ENCODE assay signal across 19 cellular contexts in genomic region chr13:34466301-34466700, GRCh38.
DNase-seq lines count a peak whose midpoint lies in the region; ATAC-seq and TF ChIP-seq lines count a peak whose summit lies in the region.
"Had no signal": no experiment of that assay in that cellular context is flagged by ENCODE, and none has a peak within 500 bp of the region (broad histone marks: within the 10 kb centered on the region; RNA-seq: fewer than 3 reads in every experiment).

No MANE protein-coding gene starts in this region.

- no peaks in the 10 kb centered on the region for H4K20me1 ChIP-seq in mammary epithelial cell (ENCODE audit: insufficient read depth, low read length)
- H4K20me1 ChIP-seq: BLaER1 had no signal

- H3K18ac ChIP-seq in trophoblast cell (ENCODE audit: low read length) = no peak overlapping the region

- peak; percentile 45 for DNase-seq in mammary epithelial cell
- no peak for DNase-seq in MCF 10A (ENCODE audit: unreplicated experiment)
- DNase-seq in left lung = no peak
- peak; percentile 44 to 71 for DNase-seq in trophoblast cell
- DNase-seq in esophagus squamous epithelium (lab: John Stamatoyannopoulos, UW) = no peak
- DNase-seq in right cardiac atrium = no peak
- DNase-seq in tibial nerve (ENCODE audit: low spot score in 2 of 2) = no peak
- DNase-seq: Caco-2; CD4-positive, CD25-positive, alpha-beta regulatory T cell; CD8-positive, alpha-beta T cell; DMS153; DND-41; H7; HCEC 1CT had no signal

- no peak overlapping the region for H3K14ac ChIP-seq in trophoblast cell (ENCODE audit: low read length)

- H3K27ac Mint-ChIP-seq in MCF 10A (ENCODE audit: low read depth, unreplicated experiment) = no peak overlapping the region
- H3K27ac Mint-ChIP-seq: B cell; CD4-positive, CD25-positive, alpha-beta regulatory T cell; CD8-positive, alpha-beta T cell had no signal

- CTCF ChIA-PET in mammary epithelial cell (lab: Charles Lee; ENCODE audit: low non-redundant PET) = no interaction called here
- CTCF ChIA-PET in MCF 10A (lab: Yijun Ruan, JAX) = interaction anchor here (1.0 kb wide), 1 partner anchor 924 kb away, joined by 4 read pairs; no protein-coding TSS in a partner anchor

- H3K9me3 ChIP-seq in mammary epithelial cell (replicated peaks; ENCODE audit: insufficient read depth, low read length) = no peaks in the 10 kb centered on the region
- H3K9me3 ChIP-seq in left lung = no peaks in the 10 kb centered on the region
- H3K9me3 ChIP-seq in trophoblast cell (ENCODE audit: insufficient read depth, low read depth, low read length) = no peaks in the 10 kb centered on the region
- H3K9me3 ChIP-seq in esophagus squamous epithelium = no peaks in the 10 kb centered on the region
- no peaks in the 10 kb centered on the region for H3K9me3 ChIP-seq in right cardiac atrium (ENCODE audit: control insufficient read depth, low read length)
- no peaks in the 10 kb centered on the region for H3K9me3 ChIP-seq in tibial nerve
- H3K9me3 ChIP-seq: BLaER1, Caco-2 had no signal

- no peak overlapping the region for H4K91ac ChIP-seq in trophoblast cell (ENCODE audit: low read depth, low read length)

- H3K36me3 ChIP-seq in mammary epithelial cell (ENCODE audit: insufficient read depth, low read length) = no peaks in the 10 kb centered on the region
- H3K36me3 ChIP-seq in left lung = no peaks in the 10 kb centered on the region
- H3K36me3 ChIP-seq in trophoblast cell (ENCODE audit: control insufficient read depth in 1 of 2, insufficient read depth in 2 of 2, low read length in 2 of 2) = no peaks in the 10 kb centered on the region
- H3K36me3 ChIP-seq in esophagus squamous epithelium = no peaks in the 10 kb centered on the region
- H3K36me3 ChIP-seq in tibial nerve = no peaks in the 10 kb centered on the region
- H3K36me3 ChIP-seq: BLaER1 had no signal

- H3K27ac ChIP-seq in mammary epithelial cell (ENCODE audit: insufficient read depth, low read depth, low read length) = no peak overlapping the region
- no peak overlapping the region for H3K27ac ChIP-seq in left lung
- H3K27ac ChIP-seq in trophoblast cell (ENCODE audit: low read depth, low read length) = no peak overlapping the region
- H3K27ac ChIP-seq in esophagus squamous epithelium = no peak overlapping the region
- H3K27ac ChIP-seq in right cardiac atrium (ENCODE audit: low read length) = no peak overlapping the region
- H3K27ac ChIP-seq in tibial nerve = no peak overlapping the region
- H3K27ac ChIP-seq: 22Rv1, BLaER1, C4-2B had no signal

- H3K4me3 ChIP-seq in mammary epithelial cell (replicated peaks in 1 of 3; ENCODE audit: insufficient read depth in 1 of 3, low read depth in 2 of 3, low read length in 3 of 3) (no peak overlapping the region), left lung (no peak overlapping the region), trophoblast cell (ENCODE audit: low read depth, low read length) (no peak overlapping the region), esophagus squamous epithelium (no peak overlapping the region), right cardiac atrium (ENCODE audit: low read length) (no peak overlapping the region), tibial nerve (no peak overlapping the region)
- H3K4me3 ChIP-seq: BLaER1 had no signal

- peak; percentile 91 for ATAC-seq in left lung
- ATAC-seq in HG02885 (IDR thresholded peaks at IDR 0.05; ENCODE audit: poor library complexity, unreplicated experiment) = no peak
- ATAC-seq in right cardiac atrium = no peak
- ATAC-seq: CD8-positive, alpha-beta T cell had no signal

- H3K4me3 Mint-ChIP-seq in MCF 10A (ENCODE audit: unreplicated experiment) = no peak overlapping the region
- H3K4me3 Mint-ChIP-seq: B cell; CD4-positive, CD25-positive, alpha-beta regulatory T cell; CD8-positive, alpha-beta T cell had no signal

- no peak for TF ChIP-seq CTCF in mammary epithelial cell (conservative IDR thresholded peaks at IDR 0.05 in 1 of 2, IDR thresholded peaks at IDR 0.05 in 1 of 2; ENCODE audit: extremely low read depth in 1 of 2, insufficient read depth in 1 of 2, low read depth in 1 of 2, low read length in 2 of 2)
- TF ChIP-seq CTCF in MCF 10A (IDR thresholded peaks at IDR 0.05; ENCODE audit: unreplicated experiment) = no peak
- TF ChIP-seq CTCF in left lung (IDR thresholded peaks at IDR 0.05) = no peak
- TF ChIP-seq CTCF in esophagus squamous epithelium (IDR thresholded peaks at IDR 0.05) = no peak
- no peak for TF ChIP-seq CTCF in tibial nerve (IDR thresholded peaks at IDR 0.05)

- no peak overlapping the region for H4K12ac ChIP-seq in trophoblast cell (ENCODE audit: low read depth, low read length)

- H2BK5ac ChIP-seq in trophoblast cell (ENCODE audit: low read depth, low read length, poor library complexity) = no peak overlapping the region

- dilution Hi-C loops in mammary epithelial cell (cut with HindIII; ENCODE audit: low sequenced_read_pairs) = loop anchor here (10.0 kb wide), 1 partner anchor 52 kb away; no protein-coding TSS in a partner anchor

- no peak overlapping the region for H2AK5ac ChIP-seq in trophoblast cell (ENCODE audit: low read length)

- TF ChIP-seq EP300 in tibial nerve (IDR thresholded peaks at IDR 0.05) = no peak

- H3K27me3 Mint-ChIP-seq in MCF 10A (ENCODE audit: insufficient read depth, unreplicated experiment) = no peaks in the 10 kb centered on the region
- H3K27me3 Mint-ChIP-seq: B cell; CD4-positive, CD25-positive, alpha-beta regulatory T cell had no signal

- no peaks in the 10 kb centered on the region for H3K79me1 ChIP-seq in trophoblast cell (ENCODE audit: low read length)

- H3K36me3 Mint-ChIP-seq in MCF 10A (ENCODE audit: insufficient read depth, unreplicated experiment) = peaks cover 5% of the 10 kb centered on the region
- H3K36me3 Mint-ChIP-seq: CD4-positive, CD25-positive, alpha-beta regulatory T cell; CD8-positive, alpha-beta T cell had no signal

- H2BK120ac ChIP-seq in trophoblast cell (ENCODE audit: insufficient read depth, low read length, poor library complexity) = no peak overlapping the region

- no peak overlapping the region for H4K8ac ChIP-seq in trophoblast cell (ENCODE audit: low read depth, low read length)

- no peak overlapping the region for H3K23ac ChIP-seq in trophoblast cell (ENCODE audit: low read length)

- H3K79me2 ChIP-seq in mammary epithelial cell (ENCODE audit: insufficient read depth, low read length) = no peaks in the 10 kb centered on the region
- H3K79me2 ChIP-seq in trophoblast cell (ENCODE audit: control insufficient read depth, insufficient read depth, low read length, poor library complexity) = no peaks in the 10 kb centered on the region

- H2BK12ac ChIP-seq in trophoblast cell (ENCODE audit: low read length) = no peak overlapping the region

- H2AFZ ChIP-seq in mammary epithelial cell (ENCODE audit: low read depth, low read length) (no peak overlapping the region), trophoblast cell (ENCODE audit: insufficient read depth, low read length, poor library complexity) (no peak overlapping the region)

- peaks cover 43% of the 10 kb centered on the region for H3K4me1 ChIP-seq in mammary epithelial cell (ENCODE audit: insufficient read depth, low read length)
- H3K4me1 ChIP-seq in left lung = peaks cover 0 to 5% of the 10 kb centered on the region in 2 donors
- H3K4me1 ChIP-seq in trophoblast cell (ENCODE audit: control insufficient read depth in 1 of 2, insufficient read depth in 2 of 2, low read length in 2 of 2) = peaks cover 0 to 3% of the 10 kb centered on the region in 2 experiments
- peaks cover 0 to 27% (median 18%) of the 10 kb centered on the region in 3 donors for H3K4me1 ChIP-seq in esophagus squamous epithelium
- no peaks in the 10 kb centered on the region for H3K4me1 ChIP-seq in right cardiac atrium (ENCODE audit: control insufficient read depth, insufficient read depth, low read length)
- no peaks in the 10 kb centered on the region for H3K4me1 ChIP-seq in tibial nerve
- H3K4me1 ChIP-seq: BLaER1, Caco-2 had no signal

- TF ChIP-seq POLR2A in esophagus squamous epithelium (IDR thresholded peaks at IDR 0.05) (no peak), tibial nerve (IDR thresholded peaks at IDR 0.05) (no peak)

- H3K9ac ChIP-seq in mammary epithelial cell (ENCODE audit: insufficient read depth, low read length) (no peak overlapping the region), trophoblast cell (ENCODE audit: low read length) (no peak overlapping the region)
- H3K9ac ChIP-seq: BLaER1 had no signal

- H3K27me3 ChIP-seq in mammary epithelial cell (ENCODE audit: insufficient read depth, low read length) (no peaks in the 10 kb centered on the region), left lung (no peaks in the 10 kb centered on the region), trophoblast cell (ENCODE audit: insufficient read depth, low read length) (no peaks in the 10 kb centered on the region), esophagus squamous epithelium (no peaks in the 10 kb centered on the region), right cardiac atrium (ENCODE audit: control insufficient read depth, insufficient read depth) (no peaks in the 10 kb centered on the region), tibial nerve (no peaks in the 10 kb centered on the region)
- H3K27me3 ChIP-seq: BLaER1 had no signal

- POLR2A ChIA-PET in MCF 10A (lab: Yijun Ruan, JAX) = interaction anchor here (1.0 kb wide), 1 partner anchor 1183 kb away, joined by 3 read pairs; no protein-coding TSS in a partner anchor

- intact Hi-C loops in mammary epithelial cell (cut with micrococcal nuclease) = loop anchor here (10.0 kb wide), 1 partner anchor 112 kb away; no protein-coding TSS in a partner anchor
- intact Hi-C loops in MCF 10A (cut with micrococcal nuclease) = no loop called here
- intact Hi-C loops in left lung (cut with DNase I) = no loop called here
- intact Hi-C loops in esophagus squamous epithelium (cut with DNase I) = no loop called here
- intact Hi-C loops in right cardiac atrium (cut with DNase I) = no loop called here

- H3K4ac ChIP-seq in trophoblast cell (ENCODE audit: low read depth, low read length) = no peak overlapping the region

- no peak overlapping the region for H3K4me2 ChIP-seq in mammary epithelial cell (ENCODE audit: insufficient read depth, low read depth, low read length)
- H3K4me2 ChIP-seq in trophoblast cell (ENCODE audit: low read length) = no peak overlapping the region
- H3K4me2 ChIP-seq: BLaER1 had no signal

- BruUV-seq in mammary epithelial cell (replicated peaks; lab: Mats Ljungman, UMichigan) = no TSS peak
- BruUV-seq in MCF 10A (replicated peaks; lab: Mats Ljungman, UMichigan) = no TSS peak

- H3K9me3 Mint-ChIP-seq in MCF 10A (ENCODE audit: unreplicated experiment) = no peaks in the 10 kb centered on the region
- H3K9me3 Mint-ChIP-seq: CD8-positive, alpha-beta T cell had no signal

- in situ Hi-C loops in mammary epithelial cell (cut with MboI; ENCODE audit: low sequenced_read_pairs in 2 of 2) = no loop called here

- 97% methylated on average over 3 of the region's 3 CpGs for WGBS in mammary epithelial cell (ENCODE audit: low coverage, missing lambda C conversion rate)
- no CpG with 5 or more reads among the region's 3 CpGs for whole genome bisulfite sequencing in trophoblast cell (ENCODE audit: extremely low coverage, insufficient coverage, insufficient read length)
- 88% methylated on average over 3 of the region's 3 CpGs for WGBS in esophagus squamous epithelium, 2 donors
- WGBS in right cardiac atrium = 94% methylated on average over 3 of the region's 3 CpGs
- 99 to 100% methylated on average over 3 of the region's 3 CpGs for WGBS in tibial nerve, 2 donors

- H3K4me1 Mint-ChIP-seq in MCF 10A (ENCODE audit: insufficient read depth, unreplicated experiment) = peaks cover 33% of the 10 kb centered on the region
- H3K4me1 Mint-ChIP-seq: B cell; CD4-positive, CD25-positive, alpha-beta regulatory T cell had no signal

Comparison
In these comparisons a context has a peak if more than half of its experiments do, and no peak if none do; other contexts are left out.
1. DNase-seq: peak in mammary epithelial cell (single experiment) and trophoblast cell (2 of 2); none in MCF 10A (single experiment), left lung (0 of 2), esophagus squamous epithelium (single experiment), right cardiac atrium (0 of 3) and tibial nerve (0 of 2).